ENCODE assay signal across 8 cellular contexts in genomic region chr10:7411671-7412481, GRCh38. TPM values are rescaled to one million over a fixed set of nuclear protein-coding genes. Genes with fewer than 3 reads are reported as not detected.
DNase-seq lines count a peak whose midpoint lies in the region; ATAC-seq, FAIRE-seq and TF ChIP-seq lines count a peak whose summit lies in the region.

No MANE protein-coding gene starts in this region.

- dilution Hi-C loops in keratinocyte (cut with MboI; ENCODE audit: extremely low pct_ligation_motif_present, low sequenced_read_pairs), result no loop called here

- ATAC-seq in stimulated activated memory B cell treated with anti-CD40 and anti-IgM and Interleukin-4, amounts not matched to agents 10 μg/mL and 1 μg/mL and 100 μg/mL, for 72 hours, result no peak
- ATAC-seq in HG03039 (IDR thresholded peaks at IDR 0.05; ENCODE audit: unreplicated experiment) (no peak), HG03175 (IDR thresholded peaks at IDR 0.05; ENCODE audit: unreplicated experiment) (no peak), GM21619 (IDR thresholded peaks at IDR 0.05; ENCODE audit: unreplicated experiment) (no peak)

- peaks cover 17% of the 10 kb centered on the region for H3K4me1 ChIP-seq in KMS-11 (ENCODE audit: low read depth, poor library complexity, severe bottlenecking)
- peaks cover 22% of the 10 kb centered on the region for H3K4me1 ChIP-seq in keratinocyte (ENCODE audit: control insufficient read depth, extremely low read depth, insufficient read depth, low read length)

- H3K4me2 ChIP-seq in KMS-11 (peak overlapping the region; percentile 84), keratinocyte (ENCODE audit: control insufficient read depth, extremely low read depth, insufficient read depth, low read depth, low read length) (peak overlapping the region; percentile 37)

- H3K9ac ChIP-seq in KMS-11 (peak overlapping the region; percentile 90; the same call in 1 of the 2 replicates), keratinocyte (ENCODE audit: control insufficient read depth, extremely low read depth, insufficient read depth, low read length) (no peak overlapping the region)

- CTCF ChIA-PET in activated naive CD4-positive, alpha-beta T cell treated with anti-CD3 and anti-CD28 coated beads for 36 hours (lab: Charles Lee), result interaction anchor here (0.7 to 3.9 kb wide), 9 partner anchors 143 to 768 kb away, joined by 3 to 14 read pairs (median 7); no protein-coding TSS in a partner anchor

- H3K27me3 Mint-ChIP-seq in activated naive CD4-positive, alpha-beta T cell treated with anti-CD3 and anti-CD28 coated beads for 36 hours (ENCODE audit: low read depth), result peaks cover 15% of the 10 kb centered on the region
- H3K27me3 Mint-ChIP-seq in stimulated activated memory B cell treated with anti-CD40 and anti-IgM and Interleukin-4, amounts not matched to agents 10 μg/mL and 1 μg/mL and 100 μg/mL, for 72 hours, result no peaks in the 10 kb centered on the region

- H3K9me1 ChIP-seq in keratinocyte (ENCODE audit: control insufficient read depth, extremely low read depth, insufficient read depth, low read length), result no peaks in the 10 kb centered on the region

- no peak for FAIRE-seq in keratinocyte (lab: Jason Lieb, UNC)

- H3K4me3 ChIP-seq in KMS-11 (IDR thresholded peaks at IDR 0.05; ENCODE audit: insufficient read depth, low read depth, low read length) (no peak overlapping the region), keratinocyte (ENCODE audit: control insufficient read depth in 2 of 3, extremely low read depth in 1 of 3, insufficient read depth in 2 of 3, low read depth in 1 of 3, low read length in 3 of 3) (peak overlapping the region in 2 of 3 experiments; percentile 37 to 42)

- H3K27ac ChIP-seq in KMS-11 (no peak overlapping the region), keratinocyte (ENCODE audit: control insufficient read depth, insufficient read depth, low read length) (no peak overlapping the region)

- intact Hi-C loops in activated naive CD4-positive, alpha-beta T cell treated with anti-CD3 and anti-CD28 coated beads for 36 hours (cut with micrococcal nuclease), result loop anchor here (1.0 to 10.0 kb wide), 4 partner anchors 72 to 997 kb away; no protein-coding TSS in a partner anchor

- H3K4me1 Mint-ChIP-seq in activated naive CD4-positive, alpha-beta T cell treated with anti-CD3 and anti-CD28 coated beads for 36 hours (ENCODE audit: low read depth), result peaks cover 27% of the 10 kb centered on the region
- H3K4me1 Mint-ChIP-seq in stimulated activated memory B cell treated with anti-CD40 and anti-IgM and Interleukin-4, amounts not matched to agents 10 μg/mL and 1 μg/mL and 100 μg/mL, for 72 hours, result peaks cover 47% of the 10 kb centered on the region

- H3K9me3 Mint-ChIP-seq in activated naive CD4-positive, alpha-beta T cell treated with anti-CD3 and anti-CD28 coated beads for 36 hours, result no peaks in the 10 kb centered on the region
- H3K9me3 Mint-ChIP-seq in stimulated activated memory B cell treated with anti-CD40 and anti-IgM and Interleukin-4, amounts not matched to agents 10 μg/mL and 1 μg/mL and 100 μg/mL, for 72 hours, result no peaks in the 10 kb centered on the region

- H3K27me3 ChIP-seq in KMS-11 (ENCODE audit: insufficient read depth, low read depth) (no peaks in the 10 kb centered on the region), keratinocyte (ENCODE audit: control insufficient read depth, extremely low read depth, insufficient read depth, low read length) (peaks cover 61% of the 10 kb centered on the region)

- TF ChIP-seq CTCF in KMS-11 (conservative IDR thresholded peaks at IDR 0.05; ENCODE audit: low read depth, low read length) (no peak), keratinocyte (optimal IDR thresholded peaks at IDR 0.05 in 1 of 3, IDR thresholded peaks at IDR 0.05 in 1 of 3, conservative IDR thresholded peaks at IDR 0.05 in 1 of 3; ENCODE audit: extremely low read depth in 1 of 3, insufficient read depth in 2 of 3, low read length in 3 of 3) (no peak)

- no peaks in the 10 kb centered on the region for H3K9me3 ChIP-seq in keratinocyte (ENCODE audit: control insufficient read depth, low read depth, low read length)

- peak overlapping the region; percentile 97 for H3K4me3 Mint-ChIP-seq in activated naive CD4-positive, alpha-beta T cell treated with anti-CD3 and anti-CD28 coated beads for 36 hours
- peak overlapping the region; percentile 91 for H3K4me3 Mint-ChIP-seq in stimulated activated memory B cell treated with anti-CD40 and anti-IgM and Interleukin-4, amounts not matched to agents 10 μg/mL and 1 μg/mL and 100 μg/mL, for 72 hours

- no peak overlapping the region for H3K27ac Mint-ChIP-seq in activated naive CD4-positive, alpha-beta T cell treated with anti-CD3 and anti-CD28 coated beads for 36 hours
- H3K27ac Mint-ChIP-seq in stimulated activated memory B cell treated with anti-CD40 and anti-IgM and Interleukin-4, amounts not matched to agents 10 μg/mL and 1 μg/mL and 100 μg/mL, for 72 hours, result peak overlapping the region; percentile 88

- H3K79me2 ChIP-seq in KMS-11 (ENCODE audit: insufficient read depth, low read depth) (peaks cover 45% of the 10 kb centered on the region), keratinocyte (ENCODE audit: control insufficient read depth, insufficient read depth, low read length) (no peaks in the 10 kb centered on the region)

- DNase-seq in activated naive CD4-positive, alpha-beta T cell treated with anti-CD3 and anti-CD28 coated beads for 36 hours, result peak; percentile 45
- DNase-seq in keratinocyte (ENCODE audit: low read depth, low spot score), result no peak
- no peak for DNase-seq in dermis blood vessel endothelial cell

- H4K20me1 ChIP-seq in KMS-11 (ENCODE audit: insufficient read depth) (no peaks in the 10 kb centered on the region; the same call in 1 of the 2 replicates), keratinocyte (ENCODE audit: control insufficient read depth, extremely low read depth, insufficient read depth, low read length) (no peaks in the 10 kb centered on the region)

- H3K36me3 Mint-ChIP-seq in activated naive CD4-positive, alpha-beta T cell treated with anti-CD3 and anti-CD28 coated beads for 36 hours (ENCODE audit: low read depth), result peaks cover 3% of the 10 kb centered on the region
- H3K36me3 Mint-ChIP-seq in stimulated activated memory B cell treated with anti-CD40 and anti-IgM and Interleukin-4, amounts not matched to agents 10 μg/mL and 1 μg/mL and 100 μg/mL, for 72 hours, result no peaks in the 10 kb centered on the region

- H2AFZ ChIP-seq in KMS-11 (ENCODE audit: low read depth) (peak overlapping the region; percentile 99), keratinocyte (ENCODE audit: control insufficient read depth, low read length) (peak overlapping the region; percentile 51)

- H3K36me3 ChIP-seq in KMS-11 (ENCODE audit: insufficient read depth), result no peaks in the 10 kb centered on the region
- no peaks in the 10 kb centered on the region for H3K36me3 ChIP-seq in keratinocyte (ENCODE audit: control insufficient read depth in 2 of 2, extremely low read depth in 1 of 2, insufficient read depth in 2 of 2, low read length in 2 of 2)

RNA-seq across cellular contexts. Expression of gene SFMBT2, which starts 1.0 kb away (rescaled TPM):
- total RNA-seq in activated naive CD4-positive, alpha-beta T cell treated with anti-CD3 and anti-CD28 coated beads for 36 hours, result 10 to 100 TPM; 20.0 to 21.5 TPM
- polyA plus RNA-seq in keratinocyte, result 0.48 to 0.71 TPM (median 0.71 TPM) in 3 replicates
- polyA plus RNA-seq in keratinocyte (2011; ENCODE audit: low read depth), result 0.07 TPM
- 0.23 and 0.51 TPM in 2 replicates for polyA plus RNA-seq in keratinocyte (2011; cell fraction: cytosol; rRNA removed)
- 1.5 and 1.6 TPM in 2 replicates for polyA plus RNA-seq in keratinocyte (2011; cell fraction: nucleus; rRNA removed)
- 0.14 and 0.44 TPM in 2 replicates for polyA plus RNA-seq in keratinocyte (2012; ENCODE audit: low replicate concordance)
- polyA minus RNA-seq in keratinocyte, result 0.69 to 2.8 TPM (median 0.79 TPM) in 3 replicates
- 1.2 TPM for polyA minus RNA-seq in keratinocyte (2011; cell fraction: cytosol; rRNA and poly(A)+ RNA removed)
- polyA minus RNA-seq in keratinocyte (2011; cell fraction: nucleus; rRNA and poly(A)+ RNA removed), result 1.5 and 2.4 TPM in 2 replicates
- total RNA-seq in dermis blood vessel endothelial cell, result 2.2 and 5.4 TPM in 2 replicates
